ENCODE assay signal across 10 cellular contexts in genomic region chr10:62020362-62020730, GRCh38.
DNase-seq lines count a peak whose midpoint lies in the region; ATAC-seq and TF ChIP-seq lines count a peak whose summit lies in the region.
"Had no signal": no experiment of that assay in that cellular context is flagged by ENCODE, and none has a peak within 500 bp of the region (broad histone marks: within the 10 kb centered on the region; RNA-seq: fewer than 3 reads in every experiment).

No MANE protein-coding gene starts in this region.

- 80% methylated on average over 2 of the region's 2 CpGs for WGBS in esophagus muscularis mucosa
- 57 to 73% (median 71%) methylated on average over 2 of the region's 2 CpGs for WGBS in stomach, 5 donors

- intact Hi-C loops in esophagus muscularis mucosa (cut with DNase I) (no loop called here), stomach (cut with DNase I; ENCODE audit: low total_unique reads) (no loop called here)

- H3K27me3 Mint-ChIP-seq in activated T-cell treated with anti-CD3 and anti-CD28 coated beads, Interleukin-2, amount 50 U/mL, for 72 hours (ENCODE audit: low read depth) = no peaks in the 10 kb centered on the region

- H3K9me3 Mint-ChIP-seq in activated T-cell treated with anti-CD3 and anti-CD28 coated beads, Interleukin-2, amount 50 U/mL, for 72 hours = peaks cover 4 to 5% of the 10 kb centered on the region in 2 donors

- no peak for TF ChIP-seq POLR2A in esophagus muscularis mucosa (IDR thresholded peaks at IDR 0.05; ENCODE audit: low read depth)
- TF ChIP-seq POLR2A in stomach (IDR thresholded peaks at IDR 0.05) = no peak

- H3K4me3 ChIP-seq in RWPE2 (ENCODE audit: severe bottlenecking) (no peak overlapping the region), esophagus muscularis mucosa (no peak overlapping the region), stomach (no peak overlapping the region)

- peaks cover 97% of the 10 kb centered on the region for H3K4me1 Mint-ChIP-seq in activated T-cell treated with anti-CD3 and anti-CD28 coated beads, Interleukin-2, amount 50 U/mL, for 72 hours (ENCODE audit: low read depth)

- H3K36me3 ChIP-seq in RWPE2 (ENCODE audit: low read depth) (0 out of 2 replicates have a peak, but pooled peaks cover 3% of the 10 kb centered on the region), esophagus muscularis mucosa (no peaks in the 10 kb centered on the region), stomach (no peaks in the 10 kb centered on the region)

- DNase-seq in activated T-cell treated with anti-CD3 and anti-CD28 coated beads, Interleukin-2, amount 50 U/mL, for 72 hours = no peak
- DNase-seq in activated T-cell treated with anti-CD3 and anti-CD28 coated beads, Interleukin-2, amount 50 U/mL, for 1 hour = no peak
- DNase-seq in RWPE2 (ENCODE audit: low spot score) (no peak), esophagus muscularis mucosa (ENCODE audit: extremely low spot score) (no peak), stomach (no peak), NCI-H1105 treated with DMSO at 0.1 percent for 48 hours (lab: John Stamatoyannopoulos, UW) (no peak), NCI-H187 treated with DMSO at 0.1 percent for 48 hours (lab: John Stamatoyannopoulos, UW) (no peak)
- DNase-seq: activated CD8-positive, alpha-beta memory T cell treated with anti-CD3 and anti-CD28 coated beads for 24 hours; SHP77 had no signal

- TF ChIP-seq EP300 in esophagus muscularis mucosa (IDR thresholded peaks at IDR 0.05) (no peak), stomach (IDR thresholded peaks at IDR 0.05) (no peak)

- H3K36me3 Mint-ChIP-seq in activated T-cell treated with anti-CD3 and anti-CD28 coated beads, Interleukin-2, amount 50 U/mL, for 72 hours (ENCODE audit: insufficient read depth in 2 of 2) = peaks cover 10 to 23% of the 10 kb centered on the region in 2 donors

- H3K27me3 ChIP-seq in RWPE2 (ENCODE audit: insufficient read depth, poor library complexity, severe bottlenecking) = no peaks in the 10 kb centered on the region
- H3K27me3 ChIP-seq in esophagus muscularis mucosa = no peaks in the 10 kb centered on the region
- H3K27me3 ChIP-seq in stomach = no peaks in the 10 kb centered on the region

- no peak for TF ChIP-seq CTCF in RWPE2 (IDR thresholded peaks at IDR 0.05; ENCODE audit: poor library complexity, severe bottlenecking)
- TF ChIP-seq CTCF in esophagus muscularis mucosa (IDR thresholded peaks at IDR 0.05) = no peak
- no peak for TF ChIP-seq CTCF in stomach (IDR thresholded peaks at IDR 0.05)

- H3K9me3 ChIP-seq in RWPE2 (ENCODE audit: severe bottlenecking) = no peaks in the 10 kb centered on the region
- H3K9me3 ChIP-seq in esophagus muscularis mucosa = no peaks in the 10 kb centered on the region
- no peaks in the 10 kb centered on the region for H3K9me3 ChIP-seq in stomach

- H3K27ac ChIP-seq in RWPE2 (ENCODE audit: poor library complexity, severe bottlenecking) = peak overlapping the region; percentile 83
- H3K27ac ChIP-seq in esophagus muscularis mucosa (replicated peaks in 1 of 4) = peak overlapping the region; percentile 76 to 80 (median 78)
- H3K27ac ChIP-seq in stomach = peak overlapping the region in 3 of 5 donors; percentile 21 to 68 (median 66)

- H3K4me1 ChIP-seq in RWPE2 (ENCODE audit: insufficient read depth, poor library complexity, severe bottlenecking) (peaks cover 38% of the 10 kb centered on the region), esophagus muscularis mucosa (peaks cover 51 to 68% (median 60%) of the 10 kb centered on the region in 4 donors), stomach (peaks cover 41 to 94% (median 62%) of the 10 kb centered on the region in 4 donors)

- peak overlapping the region; percentile 99 for H3K27ac Mint-ChIP-seq in activated T-cell treated with anti-CD3 and anti-CD28 coated beads, Interleukin-2, amount 50 U/mL, for 72 hours

- peak overlapping the region; percentile 12 to 90 for H3K4me3 Mint-ChIP-seq in activated T-cell treated with anti-CD3 and anti-CD28 coated beads, Interleukin-2, amount 50 U/mL, for 72 hours

- peak; percentile 18 to 24 for ATAC-seq in activated T-cell treated with anti-CD3 and anti-CD28 coated beads, Interleukin-2, amount 50 U/mL, for 72 hours (replicated peaks in 1 of 2)
- ATAC-seq in RWPE2 (ENCODE audit: low read depth) = no peak
- ATAC-seq in HG02852 (IDR thresholded peaks at IDR 0.05; ENCODE audit: unreplicated experiment) = no peak

Comparison
In these comparisons a context has a peak if more than half of its experiments do, and no peak if none do; other contexts are left out.
1. ATAC-seq: peak in activated T-cell treated with anti-CD3 and anti-CD28 coated beads, Interleukin-2, amount 50 U/mL, for 72 hours (2 of 2); none in RWPE2 (single experiment) and HG02852 (single experiment).
2. Peak in every context shown above with its lines, with median percentiles within 50 percentile points of each other: H3K27ac ChIP-seq.